In the genomic region with DNA sequence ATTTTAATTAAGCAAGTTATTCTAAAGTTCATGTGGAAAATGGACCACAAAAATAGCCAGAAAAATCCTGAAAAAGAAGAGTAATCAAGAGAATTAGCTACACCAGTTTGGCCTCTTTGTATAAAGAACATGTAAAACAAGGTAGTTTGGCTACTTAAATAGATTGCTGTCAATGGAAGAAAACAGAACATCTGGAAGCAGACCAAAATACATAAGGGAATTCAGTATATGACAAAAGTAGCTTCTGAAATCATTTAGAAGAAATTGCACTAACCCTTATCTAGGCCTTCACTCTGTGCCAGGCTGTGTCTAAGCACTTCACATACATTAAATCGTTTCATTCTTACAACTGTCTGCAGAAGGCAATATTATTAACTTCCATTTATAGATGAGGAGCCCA, we compare ENCODE assay signal across 28 cellular contexts.
"Had no signal": no experiment of that assay in that cellular context is flagged by ENCODE, and none has a peak within 500 bp of the region (broad histone marks: within the 10 kb centered on the region; RNA-seq: fewer than 3 reads in every experiment).

No MANE protein-coding gene starts in this region.

- H3K27me3 Mint-ChIP-seq: progenitor cell of endocrine pancreas had no signal

- H3K4me3 ChIP-seq: neural progenitor cell, ovary, psoas muscle, right lobe of liver, sigmoid colon, stomach, thyroid gland, tibial nerve, upper lobe of left lung, vagina had no signal

- H2AFZ ChIP-seq: parathyroid adenoma had no signal

- H3K9me3 Mint-ChIP-seq: stimulated activated naive CD8-positive, alpha-beta T cell treated with anti-CD3 and anti-CD28 coated beads, Interleukin-15, Interleukin-2, amounts not matched to agents 100 ng/mL and 50 ng/mL, for 24 hours had no signal

- H3K36me3 Mint-ChIP-seq: natural killer cell; neural progenitor cell; stimulated activated effector memory CD8-positive, alpha-beta T cell treated with anti-CD3 and anti-CD28 coated beads, Interleukin-12 subunit alpha, Interleukin-12 subunit beta, amount 100 ng/mL, for 72 hours; stimulated activated naive B cell treated with anti-CD40 and anti-IgM and Interleukin-4, amounts not matched to agents 10 μg/mL and 1 μg/mL and 100 μg/mL, for 72 hours had no signal

- H3K4me1 Mint-ChIP-seq: natural killer cell; stimulated activated effector memory CD8-positive, alpha-beta T cell treated with anti-CD3 and anti-CD28 coated beads, Interleukin-12 subunit alpha, Interleukin-12 subunit beta, amount 100 ng/mL, for 72 hours; stimulated activated naive B cell treated with anti-CD40 and anti-IgM and Interleukin-4, amounts not matched to agents 10 μg/mL and 1 μg/mL and 100 μg/mL, for 72 hours had no signal

- DNase-seq: natural killer cell; occipital lobe; ovary; posterior cingulate gyrus; psoas muscle; right cardiac atrium; right lobe of liver; sigmoid colon; small intestine; stimulated activated CD4-positive, alpha-beta T cell treated with anti-CD3 and anti-CD28 coated beads, Interleukin-15, amount 100 ng/mL, for 24 hours; stimulated activated CD4-positive, alpha-beta T cell treated with anti-CD3 and anti-CD28 coated beads, Interleukin-2, amount 100 ng/mL, for 24 hours; stimulated activated CD4-positive, alpha-beta T cell treated with anti-CD3 and anti-CD28 coated beads, Interleukin-2, amount 100 ng/mL, for 48 hours; stimulated activated CD4-positive, alpha-beta T cell treated with anti-CD3 and anti-CD28 coated beads, Interleukin-4, amount 100 ng/mL, for 24 hours; stimulated activated naive B cell treated with anti-CD40 and anti-IgM and Interleukin-4, amounts not matched to agents 10 μg/mL and 1 μg/mL and 100 μg/mL, for 72 hours; stimulated activated naive CD4-positive, alpha-beta T cell treated with Interleukin-2 at 50 U/mL for 16 hours; stomach; thyroid gland; trophoblast cell; upper lobe of left lung had no signal

- H3K27ac ChIP-seq: neural progenitor cell, ovary, parathyroid adenoma, psoas muscle, right lobe of liver, sigmoid colon, stomach, thyroid gland, tibial nerve, upper lobe of left lung, vagina had no signal

- H3K9me3 ChIP-seq: ovary, psoas muscle, right lobe of liver, sigmoid colon, stomach, thoracic aorta, thyroid gland, tibial nerve, upper lobe of left lung, vagina had no signal

- H3K27ac Mint-ChIP-seq: natural killer cell; nephron; neural progenitor cell; progenitor cell of endocrine pancreas; stimulated activated effector memory CD8-positive, alpha-beta T cell treated with anti-CD3 and anti-CD28 coated beads, Interleukin-12 subunit alpha, Interleukin-12 subunit beta, amount 100 ng/mL, for 72 hours; stimulated activated naive B cell treated with anti-CD40 and anti-IgM and Interleukin-4, amounts not matched to agents 10 μg/mL and 1 μg/mL and 100 μg/mL, for 72 hours; stimulated activated naive CD8-positive, alpha-beta T cell treated with anti-CD3 and anti-CD28 coated beads, Interleukin-15, Interleukin-2, amounts not matched to agents 100 ng/mL and 50 ng/mL, for 24 hours had no signal

- H3K4me1 ChIP-seq: neural progenitor cell, parathyroid adenoma, psoas muscle, right lobe of liver, stomach, thyroid gland, tibial nerve, upper lobe of left lung, vagina had no signal

- H3K4me2 ChIP-seq: neural progenitor cell had no signal

- H3K36me3 ChIP-seq: neural progenitor cell, ovary, right lobe of liver, sigmoid colon, stomach, thoracic aorta, thyroid gland, tibial nerve, upper lobe of left lung, vagina had no signal

- H3K27me3 ChIP-seq: neural progenitor cell, ovary, right lobe of liver, sigmoid colon, stomach, thyroid gland, tibial nerve, upper lobe of left lung, vagina had no signal

- H3K79me2 ChIP-seq: parathyroid adenoma had no signal

- H3K4me3 Mint-ChIP-seq: natural killer cell; nephron; neural progenitor cell; stimulated activated effector memory CD8-positive, alpha-beta T cell treated with anti-CD3 and anti-CD28 coated beads, Interleukin-12 subunit alpha, Interleukin-12 subunit beta, amount 100 ng/mL, for 72 hours; stimulated activated naive B cell treated with anti-CD40 and anti-IgM and Interleukin-4, amounts not matched to agents 10 μg/mL and 1 μg/mL and 100 μg/mL, for 72 hours; stimulated activated naive CD8-positive, alpha-beta T cell treated with anti-CD3 and anti-CD28 coated beads, Interleukin-15, Interleukin-2, amounts not matched to agents 100 ng/mL and 50 ng/mL, for 24 hours had no signal

- H3K9ac ChIP-seq: neural progenitor cell, parathyroid adenoma had no signal
